Comparison of ENCODE assay signal across 8 cellular contexts in genomic region chr12:2035421-2036080, GRCh38. TPM values are rescaled to one million over a fixed set of nuclear protein-coding genes. Genes with fewer than 3 reads are reported as not detected.
A peak's percentile ranks its signal among the peaks of the same experiment; 100 is the strongest.
DNase-seq lines count a peak whose midpoint lies in the region; ATAC-seq and TF ChIP-seq lines count a peak whose summit lies in the region.

No MANE protein-coding gene starts in this region.

- H3K27ac Mint-ChIP-seq in activated naive CD8-positive, alpha-beta T cell treated with anti-CD3 and anti-CD28 coated beads, Interleukin-2, amount 50 U/mL, for 24 hours = no peak overlapping the region

- H3K4me1 ChIP-seq in left ventricle myocardium inferior = peaks cover 92% of the 10 kb centered on the region
- H3K4me1 ChIP-seq in mesenchymal stem cell (ENCODE audit: control insufficient read depth, insufficient read depth, low read depth, low read length) = peaks cover 6% of the 10 kb centered on the region
- no peaks in the 10 kb centered on the region for H3K4me1 ChIP-seq in PC-9 (replicated peaks; ENCODE audit: insufficient read depth)

- H3K4me1 Mint-ChIP-seq in activated naive CD8-positive, alpha-beta T cell treated with anti-CD3 and anti-CD28 coated beads, Interleukin-2, amount 50 U/mL, for 24 hours = peaks cover 12% of the 10 kb centered on the region

- DNase-seq in left ventricle myocardium inferior (no peak), Right ventricle myocardium superior (no peak), mesenchymal stem cell (no peak), NCI-H748 treated with DMSO at 0.1 percent for 48 hours (lab: John Stamatoyannopoulos, UW) (no peak), PC-9 (no peak)
- DNase-seq in activated naive CD8-positive, alpha-beta T cell treated with anti-CD3 and anti-CD28 coated beads, Interleukin-2, amount 50 U/mL, for 24 hours = no peak

- no peak overlapping the region for H3K23ac ChIP-seq in mesenchymal stem cell (ENCODE audit: low read length in 2 of 2)

- H3K27me3 ChIP-seq in left ventricle myocardium inferior (ENCODE audit: low read depth) (no peaks in the 10 kb centered on the region), mesenchymal stem cell (ENCODE audit: control insufficient read depth in 1 of 2, insufficient read depth in 1 of 2, low read length in 2 of 2) (peaks cover 42 to 84% of the 10 kb centered on the region in 2 experiments), PC-9 (ENCODE audit: insufficient read depth, low read depth) (peaks cover 100% of the 10 kb centered on the region)

- H2BK120ac ChIP-seq in mesenchymal stem cell (ENCODE audit: low read depth, low read length) = no peak overlapping the region

- CTCF ChIA-PET in PC-9 (lab: Charles Lee) = no interaction called here

- no peak overlapping the region for H4K91ac ChIP-seq in mesenchymal stem cell (ENCODE audit: low read length)

- no peaks in the 10 kb centered on the region for H3K36me3 Mint-ChIP-seq in activated naive CD8-positive, alpha-beta T cell treated with anti-CD3 and anti-CD28 coated beads, Interleukin-2, amount 50 U/mL, for 24 hours (ENCODE audit: low read depth)

- no peak overlapping the region for H2AFZ ChIP-seq in mesenchymal stem cell (ENCODE audit: low read depth, low read length)
- H2AFZ ChIP-seq in PC-9 = no peak overlapping the region

- H2BK5ac ChIP-seq in mesenchymal stem cell (ENCODE audit: low read depth, low read length, poor library complexity, severe bottlenecking) = no peak overlapping the region

- peak overlapping the region; percentile 74 for H3K9ac ChIP-seq in mesenchymal stem cell (ENCODE audit: low read length)

- H2BK12ac ChIP-seq in mesenchymal stem cell (ENCODE audit: low read length in 2 of 2) = no peak overlapping the region

- H3K27me3 Mint-ChIP-seq in activated naive CD8-positive, alpha-beta T cell treated with anti-CD3 and anti-CD28 coated beads, Interleukin-2, amount 50 U/mL, for 24 hours = peaks cover 35% of the 10 kb centered on the region

- intact Hi-C loops in left ventricle myocardium inferior (cut with micrococcal nuclease) = no loop called here
- intact Hi-C loops in Right ventricle myocardium superior (cut with DNase I) = loop anchor here (5.0 to 10.0 kb wide), 2 partner anchors 63 to 231 kb away; no protein-coding TSS in a partner anchor
- intact Hi-C loops in PC-9 (cut with micrococcal nuclease; ENCODE audit: unreplicated experiment) = loop anchor here (1.0 kb wide), 1 partner anchor 239 kb away; no protein-coding TSS in a partner anchor

- H3K4me3 Mint-ChIP-seq in activated naive CD8-positive, alpha-beta T cell treated with anti-CD3 and anti-CD28 coated beads, Interleukin-2, amount 50 U/mL, for 24 hours = peak overlapping the region; percentile 63

- H3K9me3 ChIP-seq in left ventricle myocardium inferior (replicated peaks) (no peaks in the 10 kb centered on the region), mesenchymal stem cell (ENCODE audit: control insufficient read depth, low read length) (no peaks in the 10 kb centered on the region), PC-9 (ENCODE audit: insufficient read depth, low read depth) (no peaks in the 10 kb centered on the region)

- ATAC-seq in Right ventricle myocardium superior (ENCODE audit: poor library complexity) (no peak), GM21528 (IDR thresholded peaks at IDR 0.05; ENCODE audit: low FRiP score, unreplicated experiment) (no peak), GM19351 (IDR thresholded peaks at IDR 0.05; ENCODE audit: unreplicated experiment) (no peak)
- no peak for ATAC-seq in activated naive CD8-positive, alpha-beta T cell treated with anti-CD3 and anti-CD28 coated beads, Interleukin-2, amount 50 U/mL, for 24 hours

- H4K8ac ChIP-seq in mesenchymal stem cell (ENCODE audit: low read length) = peak overlapping the region; percentile 45

- H4K20me1 ChIP-seq in PC-9 (ENCODE audit: insufficient read depth) = no peaks in the 10 kb centered on the region

- H3K18ac ChIP-seq in mesenchymal stem cell (ENCODE audit: low read depth in 1 of 2, low read length in 2 of 2) = no peak overlapping the region

- H3K9me2 ChIP-seq in PC-9 (ENCODE audit: insufficient read depth) = no peaks in the 10 kb centered on the region

- no TSS peak for BruUV-seq in PC-9 (replicated peaks; lab: Mats Ljungman, UMichigan)

- H3K14ac ChIP-seq in mesenchymal stem cell (ENCODE audit: low read length in 2 of 2) = no peak overlapping the region

- H3K4me3 ChIP-seq in left ventricle myocardium inferior (peak overlapping the region; percentile 58), mesenchymal stem cell (ENCODE audit: insufficient read depth in 1 of 2, low read depth in 1 of 2, low read length in 2 of 2) (peak overlapping the region in 1 of 2 experiments; percentile 79), PC-9 (no peak overlapping the region)

- TF ChIP-seq CTCF in left ventricle myocardium inferior (IDR thresholded peaks at IDR 0.05; ENCODE audit: borderline replicate concordance) (no peak), PC-9 (conservative IDR thresholded peaks at IDR 0.05) (no peak)

- H3K9me3 Mint-ChIP-seq in activated naive CD8-positive, alpha-beta T cell treated with anti-CD3 and anti-CD28 coated beads, Interleukin-2, amount 50 U/mL, for 24 hours = no peaks in the 10 kb centered on the region

- POLR2A ChIA-PET in PC-9 (lab: Charles Lee; ENCODE audit: unreplicated experiment) = no interaction called here

- 89% methylated on average over 13 of the region's 15 CpGs for WGBS in mesenchymal stem cell

- H2BK15ac ChIP-seq in mesenchymal stem cell (ENCODE audit: low read depth, poor library complexity, severe bottlenecking) = no peak overlapping the region

- H3K79me1 ChIP-seq in mesenchymal stem cell (replicated peaks; ENCODE audit: low read length, poor library complexity, severe bottlenecking) = no peaks in the 10 kb centered on the region

- H2AK5ac ChIP-seq in mesenchymal stem cell (ENCODE audit: low read length, severe bottlenecking) = no peak overlapping the region

- H3K4ac ChIP-seq in mesenchymal stem cell (ENCODE audit: low read depth in 1 of 2, low read length in 2 of 2) = no peak overlapping the region

- H3K4me2 ChIP-seq in mesenchymal stem cell (ENCODE audit: low read length, poor library complexity, severe bottlenecking) = peak overlapping the region; percentile 64
- H3K4me2 ChIP-seq in PC-9 = no peak overlapping the region; the same call in 1 of the 2 replicates

- no peaks in the 10 kb centered on the region for H3K79me2 ChIP-seq in PC-9 (ENCODE audit: low read depth)

- no peaks in the 10 kb centered on the region for H3F3A ChIP-seq in PC-9 (ENCODE audit: insufficient read depth, low read depth)

- H3K36me3 ChIP-seq in left ventricle myocardium inferior (no peaks in the 10 kb centered on the region), mesenchymal stem cell (ENCODE audit: control insufficient read depth in 1 of 2, insufficient read depth in 2 of 2, low read depth in 1 of 2, low read length in 2 of 2) (no peaks in the 10 kb centered on the region), PC-9 (ENCODE audit: low read depth) (no peaks in the 10 kb centered on the region)

- H3K27ac ChIP-seq in left ventricle myocardium inferior (replicated peaks) (peak overlapping the region; percentile 32), mesenchymal stem cell (ENCODE audit: low read length, poor library complexity, severe bottlenecking) (no peak overlapping the region), PC-9 (no peak overlapping the region)

RNA-seq across cellular contexts. Expression of gene CACNA1C, which starts 17.2 kb away (rescaled TPM):
- 137 TPM for total RNA-seq in left ventricle myocardium inferior
- total RNA-seq in Right ventricle myocardium superior = 151 TPM
- polyA plus RNA-seq in mesenchymal stem cell (2013, experiment 1 of 2) = 2.9 TPM
- polyA plus RNA-seq in mesenchymal stem cell (2013, experiment 2 of 2) = 2.8 TPM
- total RNA-seq in PC-9 (2021) = not detected in 2 replicates

RNA-seq across cellular contexts. Expression of gene DCP1B, which starts 31.3 kb away (rescaled TPM):
- 1.7 TPM for total RNA-seq in left ventricle myocardium inferior
- 1.6 TPM for total RNA-seq in Right ventricle myocardium superior
- 28.4 TPM for polyA plus RNA-seq in mesenchymal stem cell (2013, experiment 1 of 2)
- polyA plus RNA-seq in mesenchymal stem cell (2013, experiment 2 of 2) = 26.4 TPM
- total RNA-seq in PC-9 (2021) = 6.2 and 6.8 TPM in 2 replicates

Comparison
In these comparisons a context has a peak if more than half of its experiments do, and no peak if none do; other contexts are left out.
1. RNA of gene CACNA1C, which starts 17.2 kb away (total RNA-seq): 151 TPM in Right ventricle myocardium superior (single experiment) and 137 TPM in left ventricle myocardium inferior (single experiment); not detected in PC-9; every median in the first group is over 100 times any median in the second.